ENCODE assay signal across 21 cellular contexts in the genomic region with DNA sequence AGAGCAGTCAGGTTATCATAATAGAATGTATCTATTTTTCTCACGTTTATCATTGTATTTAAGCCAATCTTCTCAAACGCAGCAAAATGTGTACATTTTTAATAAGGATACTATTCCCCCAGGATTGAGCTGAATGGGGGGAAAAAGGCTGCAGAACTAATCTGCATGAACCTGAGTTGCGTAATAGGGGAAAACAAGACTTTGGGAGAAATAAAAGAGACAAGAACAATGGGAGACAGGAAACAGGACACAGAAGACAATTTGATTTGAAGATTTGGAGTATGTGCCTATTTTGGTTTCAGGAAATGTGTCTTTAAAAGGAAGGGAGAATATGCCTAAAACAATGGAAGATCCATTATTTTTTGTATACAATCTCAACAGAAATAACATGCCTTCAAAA.
DNase-seq lines count a peak whose midpoint lies in the region; ATAC-seq and TF ChIP-seq lines count a peak whose summit lies in the region.
"Had no signal": no experiment of that assay in that cellular context is flagged by ENCODE, and none has a peak within 500 bp of the region (broad histone marks: within the 10 kb centered on the region; RNA-seq: fewer than 3 reads in every experiment).

No MANE protein-coding gene starts in this region.

- ATAC-seq in GM21619 (IDR thresholded peaks at IDR 0.05; ENCODE audit: unreplicated experiment) = no peak
- ATAC-seq in HG03280 (IDR thresholded peaks at IDR 0.05; ENCODE audit: unreplicated experiment) = no peak
- ATAC-seq: SK-N-SH treated with all-trans-retinoic acid at 6 μM for 48 hours had no signal

- no peak for TF ChIP-seq CTCF in left ventricle myocardium inferior (IDR thresholded peaks at IDR 0.05; ENCODE audit: borderline replicate concordance)
- TF ChIP-seq CTCF in nephron progenitor cell (IDR thresholded peaks at IDR 0.05) = no peak

- H3K9me3 Mint-ChIP-seq in nephron progenitor cell = peaks cover 3% of the 10 kb centered on the region

- H3K9me3 ChIP-seq in left ventricle myocardium inferior (replicated peaks) = no peaks in the 10 kb centered on the region
- H3K9me3 ChIP-seq: BLaER1 had no signal

- intact Hi-C loops in left ventricle myocardium inferior (cut with micrococcal nuclease) (no loop called here), cardiac septum (cut with DNase I) (no loop called here)

- peak overlapping the region; percentile 57 for H3K27ac ChIP-seq in left ventricle myocardium inferior (replicated peaks)
- H3K27ac ChIP-seq: BLaER1 had no signal

- H3K27me3 Mint-ChIP-seq in nephron progenitor cell (ENCODE audit: low read depth, poor library complexity) = no peaks in the 10 kb centered on the region

- no peaks in the 10 kb centered on the region for H3K36me3 ChIP-seq in left ventricle myocardium inferior
- H3K36me3 ChIP-seq: BLaER1 had no signal

- H3K27me3 ChIP-seq in left ventricle myocardium inferior (ENCODE audit: low read depth) = no peaks in the 10 kb centered on the region
- H3K27me3 ChIP-seq: BLaER1 had no signal

- H3K4me1 ChIP-seq in left ventricle myocardium inferior = peaks cover 19% of the 10 kb centered on the region
- H3K4me1 ChIP-seq: BLaER1 had no signal

- DNase-seq in left ventricle myocardium inferior (no peak), cardiac septum (ENCODE audit: low spot score) (no peak), dermis blood vessel endothelial cell (peak; percentile 28), lung microvascular endothelial cell (ENCODE audit: low read depth in 2 of 2) (peak; percentile 44 to 48), nephron progenitor cell (no peak)
- DNase-seq: CD4-positive, CD25-positive, alpha-beta regulatory T cell; DMS153; GOT3; HCEC 1CT; Kasumi-1; MV-4-11; NCI-H1105; NCI-H1436 treated with DMSO at 0.1 percent for 48 hours; NCI-H187 treated with DMSO at 0.1 percent for 48 hours; NCI-H345; NCI-H510A treated with DMSO at 0.1 percent for 48 hours; NCI-H774 had no signal

- H3K4me3 ChIP-seq in left ventricle myocardium inferior = no peak overlapping the region
- H3K4me3 ChIP-seq: BLaER1 had no signal

- no peak overlapping the region for H3K4me3 Mint-ChIP-seq in nephron progenitor cell
- H3K4me3 Mint-ChIP-seq: CD4-positive, CD25-positive, alpha-beta regulatory T cell had no signal

- H3K4me1 Mint-ChIP-seq in nephron progenitor cell = peaks cover 14% of the 10 kb centered on the region
- H3K4me1 Mint-ChIP-seq: CD4-positive, CD25-positive, alpha-beta regulatory T cell had no signal

- no peaks in the 10 kb centered on the region for H3K36me3 Mint-ChIP-seq in nephron progenitor cell (ENCODE audit: low read depth)
- H3K36me3 Mint-ChIP-seq: CD4-positive, CD25-positive, alpha-beta regulatory T cell had no signal

- H3K27ac Mint-ChIP-seq in nephron progenitor cell = no peak overlapping the region
- H3K27ac Mint-ChIP-seq: CD4-positive, CD25-positive, alpha-beta regulatory T cell had no signal

Comparison
In these comparisons a context has a peak if more than half of its experiments do, and no peak if none do; other contexts are left out.
1. DNase-seq: peak in dermis blood vessel endothelial cell (single experiment) and lung microvascular endothelial cell (2 of 2); none in left ventricle myocardium inferior (single experiment), cardiac septum (single experiment) and nephron progenitor cell (single experiment).